18 cellular contexts compared by ENCODE assay signal in the genomic region with DNA sequence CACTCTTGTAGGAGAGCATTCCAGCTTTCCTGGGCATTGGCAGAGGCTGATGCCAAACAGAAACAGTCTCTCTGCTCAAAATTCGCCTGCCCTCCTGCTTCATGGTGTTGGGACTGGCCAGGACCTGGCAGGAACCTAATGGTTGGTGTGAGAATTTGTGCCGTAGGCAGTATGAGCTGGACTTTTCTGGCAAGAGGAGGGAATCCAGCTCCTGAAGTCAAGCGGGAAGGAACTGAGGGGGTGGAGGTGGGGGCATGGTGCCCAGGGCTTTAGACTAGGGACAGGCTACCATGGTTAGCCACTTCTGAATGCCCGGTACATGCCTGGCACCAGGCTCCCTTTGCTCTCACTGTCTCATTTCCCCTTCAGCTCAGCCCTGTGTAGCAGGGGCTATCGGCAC.
"Had no signal": no experiment of that assay in that cellular context is flagged by ENCODE, and none has a peak within 500 bp of the region (broad histone marks: within the 10 kb centered on the region; RNA-seq: fewer than 3 reads in every experiment).

No MANE protein-coding gene starts in this region.

- H3K4me1 ChIP-seq: psoas muscle, sigmoid colon, suprapubic skin had no signal

- H3K27ac Mint-ChIP-seq: activated naive CD8-positive, alpha-beta T cell treated with anti-CD3 and anti-CD28 coated beads, Interleukin-2, amount 10 ng/mL, durations not matched to agents 7 days and 5 days; endodermal cell; memory B cell; natural killer cell treated with Interleukin-12 subunit alpha and Interleukin-12 subunit beta and Interleukin-15 and Interleukin-18, amount 100 ng/mL, for 72 hours had no signal

- H3K9me3 ChIP-seq: psoas muscle, sigmoid colon, suprapubic skin, upper lobe of left lung had no signal

- H3K27me3 ChIP-seq: sigmoid colon, suprapubic skin, upper lobe of left lung had no signal

- H3K9me3 Mint-ChIP-seq: endodermal cell; natural killer cell treated with Interleukin-12 subunit alpha and Interleukin-12 subunit beta and Interleukin-15 and Interleukin-18, amount 100 ng/mL, for 72 hours had no signal

- H3K27me3 Mint-ChIP-seq: activated naive CD8-positive, alpha-beta T cell treated with anti-CD3 and anti-CD28 coated beads, Interleukin-2, amount 10 ng/mL, durations not matched to agents 7 days and 5 days; memory B cell; natural killer cell treated with Interleukin-12 subunit alpha and Interleukin-12 subunit beta and Interleukin-15 and Interleukin-18, amount 100 ng/mL, for 72 hours had no signal

- H3K4me3 Mint-ChIP-seq: activated naive CD8-positive, alpha-beta T cell treated with anti-CD3 and anti-CD28 coated beads, Interleukin-2, amount 10 ng/mL, durations not matched to agents 7 days and 5 days; endodermal cell; memory B cell; natural killer cell treated with Interleukin-12 subunit alpha and Interleukin-12 subunit beta and Interleukin-15 and Interleukin-18, amount 100 ng/mL, for 72 hours had no signal

- H3K4me1 Mint-ChIP-seq: activated naive CD8-positive, alpha-beta T cell treated with anti-CD3 and anti-CD28 coated beads, Interleukin-2, amount 10 ng/mL, durations not matched to agents 7 days and 5 days; endodermal cell; memory B cell had no signal

- ATAC-seq: left colon; natural killer cell treated with Interleukin-12 subunit alpha and Interleukin-12 subunit beta and Interleukin-15 and Interleukin-18, amount 100 ng/mL, for 72 hours had no signal

- H3K4me3 ChIP-seq: psoas muscle, sigmoid colon, suprapubic skin, upper lobe of left lung had no signal

- H3K27ac ChIP-seq: psoas muscle, sigmoid colon, suprapubic skin, upper lobe of left lung had no signal

- DNase-seq: activated CD4-positive, alpha-beta T cell treated with anti-CD3 and anti-CD28 coated beads for 1 hour; activated CD4-positive, alpha-beta T cell treated with anti-CD3 and anti-CD28 coated beads, Interleukin-2, amount 50 U/mL, for 48 hours; activated gamma-delta T cell; activated naive CD8-positive, alpha-beta T cell treated with anti-CD3 and anti-CD28 coated beads, Interleukin-2, amount 10 ng/mL, durations not matched to agents 7 days and 5 days; activated T-cell treated with anti-CD3 and anti-CD28 coated beads, Interleukin-2, amount 50 U/mL, for 48 hours; cerebellar nuclear complex; endodermal cell; left colon; occipital lobe; psoas muscle; sigmoid colon; stimulated activated CD4-positive, alpha-beta T cell treated with anti-CD3 and anti-CD28 coated beads, Interleukin-2, amount 100 ng/mL, for 24 hours; stimulated activated naive CD4-positive, alpha-beta T cell treated with Interleukin-2 at 50 U/mL for 16 hours; T1000; upper lobe of left lung had no signal
